In genomic region chr9:98900725-98901124, GRCh38 we compare ENCODE assay signal across 28 cellular contexts. TPM values are rescaled to one million over a fixed set of nuclear protein-coding genes. Genes with fewer than 3 reads are reported as not detected.
"Had no signal": no experiment of that assay in that cellular context is flagged by ENCODE, and none has a peak within 500 bp of the region (broad histone marks: within the 10 kb centered on the region; RNA-seq: fewer than 3 reads in every experiment).

No MANE protein-coding gene starts in this region.

- H3K4me3 ChIP-seq: body of pancreas, right atrium auricular region, smooth muscle cell, uterus had no signal

- H3K36me3 ChIP-seq: right atrium auricular region, uterus had no signal

- H3K27ac ChIP-seq: body of pancreas, parathyroid adenoma, right atrium auricular region, uterus had no signal

- ATAC-seq: body of pancreas; esophagus mucosa; left colon; naive thymus-derived CD8-positive, alpha-beta T cell; stimulated activated memory B cell treated with anti-CD40 and anti-IgM and Interleukin-4, amounts not matched to agents 10 μg/mL and 1 μg/mL and 100 μg/mL, for 72 hours; stimulated activated naive CD8-positive, alpha-beta T cell treated with anti-CD3 and anti-CD28 coated beads, Interleukin-15, amount 100 ng/mL, for 72 hours had no signal

- H3K27me3 ChIP-seq: body of pancreas, right atrium auricular region, uterus had no signal

- H3K9ac ChIP-seq: parathyroid adenoma had no signal

- H3K4me1 ChIP-seq: body of pancreas, parathyroid adenoma, uterus had no signal

- DNase-seq: activated CD4-positive, alpha-beta T cell treated with anti-CD3 and anti-CD28 coated beads for 4 hours; activated CD4-positive, alpha-beta T cell treated with anti-CD3 and anti-CD28 coated beads, Interleukin-2, amount 50 U/mL, for 4 hours; activated effector memory CD4-positive, alpha-beta T cell treated with Interleukin-2 at 50 U/mL for 16 hours; activated naive CD4-positive, alpha-beta T cell treated with Interleukin-2 at 50 U/mL for 16 hours; activated T-cell treated with anti-CD3 and anti-CD28 coated beads for 4 hours; anterior cingulate cortex; body of pancreas; cerebellar nuclear complex; cortex of kidney; head of caudate nucleus; hippocampal formation; left colon; mammary epithelial cell; naive thymus-derived CD8-positive, alpha-beta T cell; nucleus accumbens; stimulated activated CD4-positive, alpha-beta T cell treated with anti-CD3 and anti-CD28 coated beads, Interleukin-1b, Interleukin-23, amount 100 ng/mL, for 48 hours; stimulated activated CD4-positive, alpha-beta T cell treated with anti-CD3 and anti-CD28 coated beads, Interleukin-4, amount 100 ng/mL, for 4 hours; stimulated activated CD8-positive, alpha-beta memory T cell treated with anti-CD3 and anti-CD28 coated beads, Interleukin-4, amount 100 ng/mL, for 48 hours; stimulated activated naive CD8-positive, alpha-beta T cell treated with anti-CD3 and anti-CD28 coated beads, Interleukin-15, amount 100 ng/mL, for 72 hours; substantia nigra; T-helper 1 cell; uterus had no signal

- H3K9me3 ChIP-seq: body of pancreas, uterus had no signal

RNA-seq across cellular contexts. Expression of gene COL15A1, which starts 43.0 kb away (rescaled TPM):
- total RNA-seq: naive thymus-derived CD8-positive, alpha-beta T cell; pulmonary artery endothelial cell had no signal
